In genomic region chr18:58207520-58208152, GRCh38 we compare ENCODE assay signal across 27 cellular contexts.
A peak's percentile ranks its signal among the peaks of the same experiment; 100 is the strongest.
DNase-seq lines count a peak whose midpoint lies in the region; ATAC-seq, FAIRE-seq and TF ChIP-seq lines count a peak whose summit lies in the region.
"Had no signal": no experiment of that assay in that cellular context is flagged by ENCODE, and none has a peak within 500 bp of the region (broad histone marks: within the 10 kb centered on the region; RNA-seq: fewer than 3 reads in every experiment).

No MANE protein-coding gene starts in this region.

- H3K4me1 ChIP-seq in astrocyte (ENCODE audit: insufficient read depth, low read length) (peaks cover 18% of the 10 kb centered on the region), upper lobe of left lung (peaks cover 2 to 16% (median 15%) of the 10 kb centered on the region in 4 donors)
- H3K4me1 ChIP-seq: testis had no signal

- FAIRE-seq in astrocyte (lab: Jason Lieb, UNC): no peak
- FAIRE-seq: bronchial epithelial cell, H1 had no signal

- intact Hi-C loops in Right ventricle myocardium superior (cut with DNase I): no loop called here
- intact Hi-C loops in left cardiac atrium (cut with DNase I): no loop called here

- H3K4me3 ChIP-seq in astrocyte (ENCODE audit: insufficient read depth, low read depth, low read length): no peak overlapping the region
- no peak overlapping the region for H3K4me3 ChIP-seq in upper lobe of left lung
- no peak overlapping the region for H3K4me3 ChIP-seq in foreskin fibroblast (ENCODE audit: low read depth in 1 of 2, low read length in 2 of 2)
- H3K4me3 ChIP-seq: coronary artery, testis had no signal

- no peaks in the 10 kb centered on the region for H4K20me1 ChIP-seq in astrocyte (ENCODE audit: insufficient read depth, low read length)

- H3K4me2 ChIP-seq in astrocyte (ENCODE audit: low read length): peak overlapping the region; percentile 42

- DNase-seq in Right ventricle myocardium superior: no peak
- DNase-seq in left cardiac atrium: no peak
- DNase-seq in astrocyte (ENCODE audit: low read depth): no peak
- DNase-seq in upper lobe of left lung: no peak
- DNase-seq in iPS-NIHi11 (ENCODE audit: low spot score): no peak
- DNase-seq in occipital lobe (lab: John Stamatoyannopoulos, UW): no peak
- DNase-seq in foreskin fibroblast: no peak
- DNase-seq: 8988T; activated CD4-positive, alpha-beta T cell treated with anti-CD3 and anti-CD28 coated beads for 48 hours; activated naive CD4-positive, alpha-beta T cell treated with anti-CD3 and anti-CD28 coated beads for 36 hours; activated T-cell treated with anti-CD3 and anti-CD28 coated beads, Interleukin-2, amount 50 U/mL, for 4 hours; AML-193; GF-D8; KBM-7; NCI-H1436 treated with DMSO at 0.1 percent for 48 hours; NK-92 treated with Interleukin-12 subunit alpha and Interleukin-12 subunit beta, amount 100 ng/mL, for 24 hours; SK-N-SH; stimulated activated CD4-positive, alpha-beta T cell treated with anti-CD3 and anti-CD28 coated beads, Interleukin-4, amount 100 ng/mL, for 1 hour; stimulated activated naive B cell treated with anti-CD40 and anti-IgM and Interleukin-4, amounts not matched to agents 10 μg/mL and 1 μg/mL and 100 μg/mL, for 72 hours; T-helper 17 cell; testis had no signal

- no peak overlapping the region for H3K27ac ChIP-seq in astrocyte (ENCODE audit: low read depth, low read length)
- peak overlapping the region in 3 of 4 donors; percentile 27 to 43 (median 35) for H3K27ac ChIP-seq in upper lobe of left lung
- H3K27ac ChIP-seq: coronary artery, neutrophil, testis had no signal

- H3K9me3 Mint-ChIP-seq in astrocyte (ENCODE audit: unreplicated experiment) (no peaks in the 10 kb centered on the region), nephron (no peaks in the 10 kb centered on the region)
- H3K9me3 Mint-ChIP-seq: activated naive CD4-positive, alpha-beta T cell treated with anti-CD3 and anti-CD28 coated beads for 36 hours; activated T-cell treated with anti-CD3 and anti-CD28 coated beads, Interleukin-2, amount 50 U/mL, for 4 hours; memory B cell; stimulated activated naive B cell treated with anti-CD40 and anti-IgM and Interleukin-4, amounts not matched to agents 10 μg/mL and 1 μg/mL and 100 μg/mL, for 72 hours had no signal

- H3K27ac Mint-ChIP-seq in astrocyte (ENCODE audit: unreplicated experiment) (no peak overlapping the region), nephron (peak overlapping the region in 2 of 3 experiments; percentile 54 to 77)
- H3K27ac Mint-ChIP-seq: activated naive CD4-positive, alpha-beta T cell treated with anti-CD3 and anti-CD28 coated beads for 36 hours; T-helper 17 cell had no signal

- no peak overlapping the region for H3K4me3 Mint-ChIP-seq in astrocyte (ENCODE audit: unreplicated experiment)
- no peak overlapping the region for H3K4me3 Mint-ChIP-seq in nephron
- H3K4me3 Mint-ChIP-seq: activated naive CD4-positive, alpha-beta T cell treated with anti-CD3 and anti-CD28 coated beads for 36 hours; activated T-cell treated with anti-CD3 and anti-CD28 coated beads, Interleukin-2, amount 50 U/mL, for 4 hours; memory B cell; stimulated activated naive B cell treated with anti-CD40 and anti-IgM and Interleukin-4, amounts not matched to agents 10 μg/mL and 1 μg/mL and 100 μg/mL, for 72 hours; T-helper 17 cell had no signal

- H3K36me3 ChIP-seq in astrocyte (ENCODE audit: insufficient read depth, low read length): no peaks in the 10 kb centered on the region
- no peaks in the 10 kb centered on the region for H3K36me3 ChIP-seq in upper lobe of left lung
- H3K36me3 ChIP-seq: neutrophil had no signal

- WGBS in upper lobe of left lung, 2 donors: 80 to 85% methylated on average over 5 of the region's 5 CpGs

- peak; percentile 39 for ATAC-seq in Right ventricle myocardium superior (ENCODE audit: poor library complexity)
- ATAC-seq in left cardiac atrium: no peak
- peak in 1 of 2 donors; percentile 19 for ATAC-seq in upper lobe of left lung (ENCODE audit: low FRiP score in 2 of 2)
- ATAC-seq: activated T-cell treated with anti-CD3 and anti-CD28 coated beads, Interleukin-2, amount 50 U/mL, for 4 hours; T-helper 17 cell had no signal

- no peak for TF ChIP-seq POLR2A in upper lobe of left lung (IDR thresholded peaks at IDR 0.05)

- no peak overlapping the region for H3K9ac ChIP-seq in astrocyte (ENCODE audit: low read length)

- no peak overlapping the region for H2AFZ ChIP-seq in astrocyte (ENCODE audit: low read depth, low read length)

- no peaks in the 10 kb centered on the region for H3K9me3 ChIP-seq in astrocyte (ENCODE audit: insufficient read depth, low read depth, low read length)
- H3K9me3 ChIP-seq in upper lobe of left lung: no peaks in the 10 kb centered on the region
- H3K9me3 ChIP-seq: neutrophil, SK-N-SH, testis had no signal

- H3K79me2 ChIP-seq in astrocyte (ENCODE audit: insufficient read depth, low read length): no peaks in the 10 kb centered on the region

- no peak for TF ChIP-seq EP300 in upper lobe of left lung (IDR thresholded peaks at IDR 0.05)

- H3K4me1 Mint-ChIP-seq in astrocyte (ENCODE audit: low read depth, unreplicated experiment) (peaks cover 45% of the 10 kb centered on the region), nephron (peaks cover 39% of the 10 kb centered on the region)

- H3K27me3 ChIP-seq in astrocyte (ENCODE audit: insufficient read depth, low read length): no peaks in the 10 kb centered on the region
- H3K27me3 ChIP-seq in upper lobe of left lung: no peaks in the 10 kb centered on the region
- H3K27me3 ChIP-seq: testis had no signal

- TF ChIP-seq CTCF in astrocyte (IDR thresholded peaks at IDR 0.05; ENCODE audit: insufficient read depth, low read depth, low read length) (no peak), nephron (IDR thresholded peaks at IDR 0.05; ENCODE audit: unreplicated experiment in 3 of 3) (no peak), upper lobe of left lung (IDR thresholded peaks at IDR 0.05) (no peak), foreskin fibroblast (IDR thresholded peaks at IDR 0.05; ENCODE audit: low read depth, low read length) (no peak)

- H3K36me3 Mint-ChIP-seq in astrocyte (ENCODE audit: low read depth, unreplicated experiment) (no peaks in the 10 kb centered on the region), nephron (ENCODE audit: low read depth) (peaks cover 5% of the 10 kb centered on the region)

- no peaks in the 10 kb centered on the region for H3K27me3 Mint-ChIP-seq in astrocyte (ENCODE audit: low read depth, unreplicated experiment)
- no peaks in the 10 kb centered on the region for H3K27me3 Mint-ChIP-seq in nephron (ENCODE audit: low read depth)
- H3K27me3 Mint-ChIP-seq: memory B cell had no signal
